In the genomic region with DNA sequence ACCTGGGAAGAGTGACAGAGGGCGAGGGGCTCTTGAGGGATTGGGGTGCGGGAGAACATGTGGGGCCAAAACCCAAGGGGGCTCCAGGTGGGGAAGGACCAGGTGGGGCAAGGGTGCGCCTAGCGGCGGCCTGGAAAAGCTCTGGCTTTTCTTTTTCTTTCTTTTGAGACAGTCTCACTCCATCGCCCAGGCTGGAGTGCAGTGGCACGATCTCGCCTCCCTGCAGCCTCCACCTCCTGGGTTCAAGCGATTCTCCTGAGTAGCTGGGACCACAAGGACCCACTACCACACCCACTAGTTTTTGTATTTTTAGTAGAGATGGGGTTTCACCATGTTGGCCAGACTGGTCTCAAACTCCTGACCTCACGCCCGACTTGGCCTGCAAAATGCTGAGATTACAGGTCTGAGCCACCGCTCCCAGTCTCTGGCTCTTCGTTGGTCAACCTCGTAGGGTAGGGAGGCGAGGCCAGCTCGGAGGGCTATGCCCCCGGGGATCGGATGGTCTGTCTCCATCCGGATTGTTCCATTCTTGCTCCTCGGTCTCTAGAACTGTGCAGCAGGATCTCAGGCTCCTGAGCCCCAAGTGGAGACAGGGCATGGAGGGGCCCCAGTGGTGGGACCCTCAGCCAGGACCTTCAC, we compare ENCODE assay signal across 8 cellular contexts. TPM values are rescaled to one million over a fixed set of nuclear protein-coding genes. Genes with fewer than 3 reads are reported as not detected.
DNase-seq lines count a peak whose midpoint lies in the region; ATAC-seq and TF ChIP-seq lines count a peak whose summit lies in the region.

No MANE protein-coding gene starts in this region.

- H3K4me3 ChIP-seq in AG09309 (ENCODE audit: control insufficient read depth, low read depth, low read length) = peak overlapping the region; percentile 99; the same call in 1 of the 2 replicates
- no peak overlapping the region for H3K4me3 ChIP-seq in GM23248
- peak overlapping the region; percentile 91 for H3K4me3 ChIP-seq in naive thymus-derived CD4-positive, alpha-beta T cell (ENCODE audit: low read length)

- POLR2A ChIA-PET in naive thymus-derived CD4-positive, alpha-beta T cell (lab: Charles Lee) = interaction anchor here (0.6 to 7.4 kb wide), 10 partner anchors 9 to 135 kb away, joined by 3 to 415 read pairs (median 22); no protein-coding TSS in a partner anchor

- H3K27me3 Mint-ChIP-seq in brain = peaks cover 71% of the 10 kb centered on the region
- peaks cover 0 to 10% (median 0%) of the 10 kb centered on the region in 5 donors for H3K27me3 Mint-ChIP-seq in naive thymus-derived CD4-positive, alpha-beta T cell

- H3K36me3 ChIP-seq in GM23248 (ENCODE audit: low read depth) = peaks cover 11% of the 10 kb centered on the region
- H3K36me3 ChIP-seq in naive thymus-derived CD4-positive, alpha-beta T cell (ENCODE audit: control insufficient read depth in 2 of 3, insufficient read depth in 3 of 3, low read length in 3 of 3) = peaks cover 0 to 16% (median 0%) of the 10 kb centered on the region in 3 experiments

- 90 to 93% methylated on average over 17 to 20 of the region's 20 CpGs for WGBS in GM23248 (ENCODE audit: low coverage in 1 of 2, low lambda C conversion rate in 2 of 2, missing lambda C conversion rate in 2 of 2), 2 experiments

- CTCF ChIA-PET in naive thymus-derived CD4-positive, alpha-beta T cell (lab: Charles Lee) = interaction anchor here (6.7 kb wide), 1 partner anchor 131 kb away, joined by 78 read pairs; no protein-coding TSS in a partner anchor

- H3K79me2 ChIP-seq in GM23248 (ENCODE audit: insufficient read depth) = peaks cover 32% of the 10 kb centered on the region

- H2AFZ ChIP-seq in GM23248 = no peak overlapping the region

- peaks cover 4 to 33% (median 25%) of the 10 kb centered on the region in 5 experiments for H3K9me3 Mint-ChIP-seq in brain
- H3K9me3 Mint-ChIP-seq in naive thymus-derived CD4-positive, alpha-beta T cell = peaks cover 0 to 34% (median 13%) of the 10 kb centered on the region in 11 donors

- in situ Hi-C loops in GM23248 (cut with MboI) = loop anchor here (10.0 kb wide), 1 partner anchor 105 kb away; no protein-coding TSS in a partner anchor

- H3K9me3 ChIP-seq in GM23248 (ENCODE audit: low read depth) = no peaks in the 10 kb centered on the region
- peaks cover 0 to 19% (median 0%) of the 10 kb centered on the region in 3 experiments for H3K9me3 ChIP-seq in naive thymus-derived CD4-positive, alpha-beta T cell (ENCODE audit: control insufficient read depth in 2 of 3, low read length in 3 of 3)

- H3K4me1 Mint-ChIP-seq in brain = peaks cover 26% of the 10 kb centered on the region
- H3K4me1 Mint-ChIP-seq in naive thymus-derived CD4-positive, alpha-beta T cell = peaks cover 8 to 23% (median 19%) of the 10 kb centered on the region in 7 donors

- no peaks in the 10 kb centered on the region for H3K27me3 ChIP-seq in GM23248 (replicated peaks; ENCODE audit: insufficient read depth)
- H3K27me3 ChIP-seq in naive thymus-derived CD4-positive, alpha-beta T cell (ENCODE audit: control insufficient read depth in 2 of 2, insufficient read depth in 2 of 2, low read length in 2 of 2) = no peaks in the 10 kb centered on the region

- H3F3A ChIP-seq in GM23248 (ENCODE audit: insufficient read depth) = peaks cover 32% of the 10 kb centered on the region

- no peaks in the 10 kb centered on the region for H4K20me1 ChIP-seq in GM23248 (ENCODE audit: insufficient read depth)

- H3K9me2 ChIP-seq in GM23248 (ENCODE audit: insufficient read depth) = no peaks in the 10 kb centered on the region

- peak overlapping the region; percentile 98; the same call in 1 of the 2 replicates for H3K9ac ChIP-seq in GM23248

- no peaks in the 10 kb centered on the region for H3K4me1 ChIP-seq in GM23248 (ENCODE audit: insufficient read depth)
- peaks cover 0 to 14% of the 10 kb centered on the region in 2 donors for H3K4me1 ChIP-seq in naive thymus-derived CD4-positive, alpha-beta T cell (ENCODE audit: control insufficient read depth in 2 of 2, insufficient read depth in 2 of 2, low read length in 2 of 2)

- H3K4me2 ChIP-seq in GM23248 (ENCODE audit: unreplicated experiment) = no peak overlapping the region

- ATAC-seq in naive thymus-derived CD4-positive, alpha-beta T cell = no peak

- intact Hi-C loops in naive thymus-derived CD4-positive, alpha-beta T cell (cut with micrococcal nuclease) = loop anchor here (2.0 to 5.0 kb wide), 4 partner anchors 73 to 698 kb away; partner anchors contain the start of genes DOT1L (in 1 of the 2) and S1PR4 (in 1 of the 2)

- TF ChIP-seq CTCF in AG09309 (IDR thresholded peaks at IDR 0.05; ENCODE audit: control insufficient read depth, insufficient read depth, low read depth, low read length, missing control alignments) = peak; percentile 21
- TF ChIP-seq CTCF in brain (conservative IDR thresholded peaks at IDR 0.05) = peak in 1 of 2 experiments; percentile 16

- H3K4me3 Mint-ChIP-seq in brain = peak overlapping the region in 3 of 5 experiments; percentile 24 to 54 (median 48)
- peak overlapping the region; percentile 65 to 100 (median 98) for H3K4me3 Mint-ChIP-seq in naive thymus-derived CD4-positive, alpha-beta T cell

- peaks cover 4% of the 10 kb centered on the region for H3K36me3 Mint-ChIP-seq in brain
- peaks cover 0 to 22% (median 6%) of the 10 kb centered on the region in 5 donors for H3K36me3 Mint-ChIP-seq in naive thymus-derived CD4-positive, alpha-beta T cell

- no peak overlapping the region for H3K27ac Mint-ChIP-seq in brain
- H3K27ac Mint-ChIP-seq in naive thymus-derived CD4-positive, alpha-beta T cell = peak overlapping the region in 8 of 9 donors; percentile 31 to 96 (median 76)

- peak overlapping the region; percentile 93 for H3K27ac ChIP-seq in GM23248
- peak overlapping the region; percentile 90 for H3K27ac ChIP-seq in naive thymus-derived CD4-positive, alpha-beta T cell (ENCODE audit: low read depth, low read length)

- DNase-seq in AG09309 (ENCODE audit: low read depth) = no peak
- peak; percentile 53 for DNase-seq in GM23248
- DNase-seq in naive thymus-derived CD4-positive, alpha-beta T cell = no peak
- no peak for DNase-seq in SK-N-DZ (ENCODE audit: low spot score)
- no peak for DNase-seq in AG08396 (ENCODE audit: low spot score)
- no peak for DNase-seq in DMS114 treated with DMSO at 0.1 percent for 48 hours (lab: John Stamatoyannopoulos, UW; ENCODE audit: unreplicated experiment)
- DNase-seq in stimulated activated CD4-positive, alpha-beta T cell treated with anti-CD3 and anti-CD28 coated beads, Interleukin-12 subunit alpha, Interleukin-12 subunit beta, amount 100 ng/mL, for 4 hours = no peak

RNA-seq across cellular contexts. Expression of gene GADD45B, which starts 3.7 kb away (rescaled TPM):
- total RNA-seq in GM23248 (2014; rRNA removed; shearing (Covaris generic)) = 89.7 TPM in 2 replicates
- 95.0 and 96.1 TPM in 2 replicates for polyA plus RNA-seq in GM23248 (2016; fragmentation: Nextera tagmentation; extraction: Ambion mirVana)
- 28.4 TPM for polyA plus RNA-seq in brain (ENCODE audit: insufficient read depth, low read depth, low replicate concordance)
- 100 to 1,000 TPM in 2 of 5 experiments, 10 to 100 TPM in 3; 71.7 to 157 (median 84.2) TPM for total RNA-seq in naive thymus-derived CD4-positive, alpha-beta T cell
- 10 to 100 TPM; 30.1 to 38.4 TPM for polyA plus RNA-seq in naive thymus-derived CD4-positive, alpha-beta T cell
- polyA plus RNA-seq in SK-N-DZ (2014; cell fraction: cytosol; rRNA removed) = 0.32 TPM in 1 of 2 replicates, not detected in the other
- polyA plus RNA-seq in SK-N-DZ (2014; cell fraction: nucleus; rRNA removed) = not detected in 2 replicates

RNA-seq across cellular contexts. Expression of gene LMNB2, which starts 22.9 kb away (rescaled TPM):
- 93.7 and 119 TPM in 2 replicates for total RNA-seq in GM23248 (2014; rRNA removed; shearing (Covaris generic))
- polyA plus RNA-seq in GM23248 (2016; fragmentation: Nextera tagmentation; extraction: Ambion mirVana) = 25.2 and 25.9 TPM in 2 replicates
- 80.9 TPM for polyA plus RNA-seq in brain (ENCODE audit: insufficient read depth, low read depth, low replicate concordance)
- total RNA-seq in naive thymus-derived CD4-positive, alpha-beta T cell = 10 to 100 TPM; 10.8 to 86.4 (median 16.6) TPM
- polyA plus RNA-seq in naive thymus-derived CD4-positive, alpha-beta T cell = 10 to 100 TPM in 1 of 2 donors, 1 to 10 TPM in 1; 5.6 to 11.4 TPM
- 86.8 and 135 TPM in 2 replicates for polyA plus RNA-seq in SK-N-DZ (2014; cell fraction: cytosol; rRNA removed)
- 69.3 and 77.1 TPM in 2 replicates for polyA plus RNA-seq in SK-N-DZ (2014; cell fraction: nucleus; rRNA removed)

RNA-seq across cellular contexts. Expression of gene TIMM13, which starts 52.3 kb away (rescaled TPM):
- 56.4 and 57.6 TPM in 2 replicates for total RNA-seq in GM23248 (2014; rRNA removed; shearing (Covaris generic))
- polyA plus RNA-seq in GM23248 (2016; fragmentation: Nextera tagmentation; extraction: Ambion mirVana) = 143 and 161 TPM in 2 replicates
- 121 TPM for polyA plus RNA-seq in brain (ENCODE audit: insufficient read depth, low read depth, low replicate concordance)
- 10 to 100 TPM; 31.3 to 70.8 (median 35.4) TPM for total RNA-seq in naive thymus-derived CD4-positive, alpha-beta T cell
- polyA plus RNA-seq in naive thymus-derived CD4-positive, alpha-beta T cell = 10 to 100 TPM; 63.6 to 75.3 TPM
- 74.0 and 74.4 TPM in 2 replicates for polyA plus RNA-seq in SK-N-DZ (2014; cell fraction: cytosol; rRNA removed)
- polyA plus RNA-seq in SK-N-DZ (2014; cell fraction: nucleus; rRNA removed) = 50.3 and 54.7 TPM in 2 replicates

Comparison
In these comparisons a context has a peak if more than half of its experiments do, and no peak if none do; other contexts are left out.
1. H3K27ac Mint-ChIP-seq: peak in naive thymus-derived CD4-positive, alpha-beta T cell (8 of 9); none in brain (0 of 5).